In genomic region chr7:151085691-151086620, GRCh38 we compare ENCODE assay signal across 2 cellular contexts.
TF ChIP-seq lines count a peak whose summit lies in the region.

Gene AGAP3 (plus strand): TSS chr7:151086475. CDS start chr7:151086742, 267 bp downstream.

TF ChIP-seq in A549, 52 proteins besides CTCF, POLR2A, EP300 and RAD21 (continued from another document):
- TF ChIP-seq MAX (IDR thresholded peaks at IDR 0.05) (peak; percentile 81), USF2 (IDR thresholded peaks at IDR 0.05) (0 out of 2 replicates have a peak, but pooled peaks have one; percentile 14), SMC3 (IDR thresholded peaks at IDR 0.05) (0 out of 3 replicates have a peak, but pooled peaks have one; percentile 12), BCL3 (IDR thresholded peaks at IDR 0.05) (peak; percentile 17; the same call in 2 of the 3 replicates)

TF ChIP-seq in WTC11, 78 proteins besides CTCF, POLR2A, EP300 and RAD21 (continued from another document and continues in another):
- TF ChIP-seq PRDM15 (CRISPR knock-in tag; IDR thresholded peaks at IDR 0.05) (no peak), SOX15 (CRISPR knock-in tag; IDR thresholded peaks at IDR 0.05) (no peak), ZMAT4 (CRISPR knock-in tag; IDR thresholded peaks at IDR 0.05) (no peak), PRRX2 (CRISPR knock-in tag; IDR thresholded peaks at IDR 0.05) (no peak), GRHL2 (CRISPR knock-in tag; IDR thresholded peaks at IDR 0.05; ENCODE audit: insufficient replicate concordance, severe bottlenecking) (no peak), ZNF532 (CRISPR knock-in tag; IDR thresholded peaks at IDR 0.05; ENCODE audit: borderline replicate concordance) (no peak), ZNF138 (CRISPR knock-in tag; conservative IDR thresholded peaks at IDR 0.05) (no peak), RORB (CRISPR knock-in tag; IDR thresholded peaks at IDR 0.05) (no peak), HMGXB4 (CRISPR knock-in tag; IDR thresholded peaks at IDR 0.05) (peak; percentile 66; the same call in 1 of the 2 replicates), EMX1 (CRISPR knock-in tag; IDR thresholded peaks at IDR 0.05) (no peak), SP1 (CRISPR knock-in tag; conservative IDR thresholded peaks at IDR 0.05) (no peak; the same call in 1 of the 2 replicates), ZNF416 (CRISPR knock-in tag; IDR thresholded peaks at IDR 0.05) (no peak), CBFB (CRISPR knock-in tag; IDR thresholded peaks at IDR 0.05; ENCODE audit: low read depth) (no peak), MYBL2 (CRISPR knock-in tag; IDR thresholded peaks at IDR 0.05) (peak; percentile 49; the same call in 1 of the 2 replicates), FOXP1 (CRISPR knock-in tag; IDR thresholded peaks at IDR 0.05; ENCODE audit: borderline replicate concordance) (0 out of 2 replicates have a peak, but pooled peaks have one; percentile 59), MLX (CRISPR knock-in tag; IDR thresholded peaks at IDR 0.05) (no peak), ZNF121 (CRISPR knock-in tag; IDR thresholded peaks at IDR 0.05) (no peak), ETV6 (CRISPR knock-in tag; IDR thresholded peaks at IDR 0.05) (peak; percentile 59; the same call in 1 of the 2 replicates), ZNF317 (CRISPR knock-in tag; IDR thresholded peaks at IDR 0.05; ENCODE audit: borderline replicate concordance, low read depth) (no peak), NR3C1 (CRISPR knock-in tag; conservative IDR thresholded peaks at IDR 0.05; ENCODE audit: low read depth) (no peak), ZNF396 (CRISPR knock-in tag; IDR thresholded peaks at IDR 0.05; ENCODE audit: borderline replicate concordance) (no peak), ZNF671 (CRISPR knock-in tag; IDR thresholded peaks at IDR 0.05) (no peak), PREB (CRISPR knock-in tag; IDR thresholded peaks at IDR 0.05; ENCODE audit: borderline replicate concordance) (no peak), ERG (CRISPR knock-in tag; IDR thresholded peaks at IDR 0.05) (no peak), ZNF512 (CRISPR knock-in tag; IDR thresholded peaks at IDR 0.05; ENCODE audit: borderline replicate concordance) (no peak), CREB1 (CRISPR knock-in tag; IDR thresholded peaks at IDR 0.05) (no peak), GABPB1 (CRISPR knock-in tag; IDR thresholded peaks at IDR 0.05) (no peak; the same call in 1 of the 2 replicates), E2F4 (CRISPR knock-in tag; IDR thresholded peaks at IDR 0.05; ENCODE audit: borderline replicate concordance, low read depth) (0 out of 2 replicates have a peak, but pooled peaks have one; percentile 26), SMAD3 (CRISPR knock-in tag; IDR thresholded peaks at IDR 0.05; ENCODE audit: borderline replicate concordance) (no peak), NFATC4 (CRISPR knock-in tag; IDR thresholded peaks at IDR 0.05) (no peak), CDX4 (CRISPR knock-in tag; IDR thresholded peaks at IDR 0.05; ENCODE audit: borderline replicate concordance) (no peak), OVOL2 (CRISPR knock-in tag; IDR thresholded peaks at IDR 0.05; ENCODE audit: borderline replicate concordance) (no peak), STAT6 (CRISPR knock-in tag; conservative IDR thresholded peaks at IDR 0.05; ENCODE audit: low read depth) (no peak), MXD4 (CRISPR knock-in tag; IDR thresholded peaks at IDR 0.05; ENCODE audit: borderline replicate concordance) (no peak)
